ENCODE assay signal across 29 cellular contexts in genomic region chr2:138979131-138979530, GRCh38.
"Had no signal": no experiment of that assay in that cellular context is flagged by ENCODE, and none has a peak within 500 bp of the region (broad histone marks: within the 10 kb centered on the region; RNA-seq: fewer than 3 reads in every experiment).

No MANE protein-coding gene starts in this region.

- ATAC-seq: activated CD4-positive, CD25-positive, alpha-beta regulatory T cell treated with anti-CD3 and anti-CD28 coated beads, Interleukin-2, amount 50 U/mL, for 24 hours; activated CD8-positive, alpha-beta T cell treated with anti-CD3 and anti-CD28 coated beads for 36 hours; activated naive CD8-positive, alpha-beta T cell treated with anti-CD3 and anti-CD28 coated beads, Interleukin-2, amount 50 U/mL, for 24 hours; activated T-cell treated with anti-CD3 and anti-CD28 coated beads, Interleukin-2, amount 50 U/mL, for 4 hours; activated T-helper 17 cell treated with anti-CD3 and anti-CD28 coated beads, Interleukin-2, amount 50 U/mL, for 72 hours; body of pancreas; T-helper 17 cell had no signal

- DNase-seq: activated B cell treated with CpG ODN at 0.5 μM for 24 hours; activated CD4-positive, alpha-beta T cell treated with anti-CD3 and anti-CD28 coated beads for 48 hours; activated CD4-positive, alpha-beta T cell treated with anti-CD3 and anti-CD28 coated beads, Interleukin-2, amount 50 U/mL, for 1 hour; activated CD4-positive, alpha-beta T cell treated with anti-CD3 and anti-CD28 coated beads, Interleukin-2, amount 50 U/mL, for 48 hours; activated CD8-positive, alpha-beta memory T cell treated with anti-CD3 and anti-CD28 coated beads for 24 hours; activated CD8-positive, alpha-beta T cell treated with anti-CD3 and anti-CD28 coated beads for 36 hours; activated effector memory CD4-positive, alpha-beta T cell treated with Interleukin-2 at 50 U/mL for 16 hours; activated gamma-delta T cell treated with Interleukin-2 at 50 U/mL for 16 hours; activated naive CD4-positive, alpha-beta T cell treated with anti-CD3 and anti-CD28 coated beads for 36 hours; activated naive CD8-positive, alpha-beta T cell treated with anti-CD3 and anti-CD28 coated beads for 36 hours; activated naive CD8-positive, alpha-beta T cell treated with anti-CD3 and anti-CD28 coated beads, Interleukin-2, amount 50 U/mL, for 24 hours; activated T-cell treated with anti-CD3 and anti-CD28 coated beads, Interleukin-2, amount 50 U/mL, for 4 hours; adrenal gland; amygdala; aorta; body of pancreas; caudate nucleus; cerebellar nuclear complex; colonic mucosa; effector CD8-positive, alpha-beta T cell; esophagus squamous epithelium; foreskin melanocyte; head of caudate nucleus; T-helper 17 cell; T1000; WERI-Rb-1 had no signal

- H3K4me3 ChIP-seq: adrenal gland, body of pancreas, colonic mucosa, esophagus squamous epithelium had no signal

- FAIRE-seq: endothelial cell of umbilical vein had no signal
